ENCODE assay signal across 15 cellular contexts in the genomic region with DNA sequence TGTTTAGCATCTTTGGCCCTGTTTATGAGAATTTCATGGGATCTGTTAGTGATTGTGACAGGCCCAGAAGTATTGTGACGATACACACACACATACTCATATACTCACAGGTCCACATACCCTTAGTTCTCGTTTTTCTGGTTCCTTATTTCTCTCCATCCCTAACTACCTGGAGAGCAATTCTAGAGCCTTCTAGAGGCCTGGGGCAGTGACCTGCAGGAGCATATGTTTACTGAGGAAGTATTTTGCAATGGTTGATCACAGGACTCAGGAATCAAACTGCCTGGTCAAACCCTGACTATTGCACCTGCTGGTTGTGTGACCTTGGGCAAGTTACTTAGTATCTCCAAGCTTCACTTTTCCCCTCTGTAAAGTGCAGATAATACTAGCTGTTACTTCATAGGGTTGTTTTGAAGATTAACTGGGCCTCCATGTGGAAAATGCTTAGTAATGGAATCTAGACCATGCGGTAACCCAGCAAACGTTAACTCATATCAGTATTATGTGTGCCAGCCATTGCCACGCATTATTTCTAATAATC. TPM values are rescaled to one million over a fixed set of nuclear protein-coding genes. Genes with fewer than 3 reads are reported as not detected.
"Had no signal": no experiment of that assay in that cellular context is flagged by ENCODE, and none has a peak within 500 bp of the region (broad histone marks: within the 10 kb centered on the region; RNA-seq: fewer than 3 reads in every experiment).

No MANE protein-coding gene starts in this region.

- H3K9me3 ChIP-seq: esophagus squamous epithelium, lower lobe of right lung, tibial nerve had no signal

- H3K27me3 ChIP-seq: cardiac muscle cell had no signal

- FAIRE-seq: colon had no signal

- ATAC-seq: lower lobe of right lung; stimulated activated naive B cell treated with anti-CD40 and anti-IgM and Interleukin-4, amounts not matched to agents 10 μg/mL and 1 μg/mL and 100 μg/mL, for 72 hours had no signal

- H3K27ac ChIP-seq: cardiac muscle cell, esophagus squamous epithelium, lower lobe of right lung, tibial nerve had no signal

- H3K27ac Mint-ChIP-seq: activated naive CD8-positive, alpha-beta T cell treated with anti-CD3 and anti-CD28 coated beads, Interleukin-2, amount 10 ng/mL, durations not matched to agents 7 days and 5 days; mesothelial cell of epicardium; nephron progenitor cell; stimulated activated naive B cell treated with anti-CD40 and anti-IgM and Interleukin-4, amounts not matched to agents 10 μg/mL and 1 μg/mL and 100 μg/mL, for 72 hours; T-helper 2 cell treated with Interferon-gamma antibody and Interleukin-4, amounts not matched to agents 5 μg/mL and 100 μg/mL, for 36 hours had no signal

- H3K4me1 ChIP-seq: lower lobe of right lung had no signal

- H3K9me3 Mint-ChIP-seq: activated naive CD8-positive, alpha-beta T cell treated with anti-CD3 and anti-CD28 coated beads, Interleukin-2, amount 10 ng/mL, durations not matched to agents 7 days and 5 days; T-helper 2 cell treated with Interferon-gamma antibody and Interleukin-4, amounts not matched to agents 5 μg/mL and 100 μg/mL, for 36 hours had no signal

- H3K36me3 Mint-ChIP-seq: activated naive CD8-positive, alpha-beta T cell treated with anti-CD3 and anti-CD28 coated beads, Interleukin-2, amount 10 ng/mL, durations not matched to agents 7 days and 5 days; mesothelial cell of epicardium; stimulated activated naive B cell treated with anti-CD40 and anti-IgM and Interleukin-4, amounts not matched to agents 10 μg/mL and 1 μg/mL and 100 μg/mL, for 72 hours had no signal

- H3K4me3 ChIP-seq: cardiac muscle cell, esophagus squamous epithelium, lower lobe of right lung, tibial nerve had no signal

- H3K36me3 ChIP-seq: cardiac muscle cell, esophagus squamous epithelium, lower lobe of right lung, tibial nerve had no signal

- H3K4me1 Mint-ChIP-seq: activated naive CD8-positive, alpha-beta T cell treated with anti-CD3 and anti-CD28 coated beads, Interleukin-2, amount 10 ng/mL, durations not matched to agents 7 days and 5 days; stimulated activated naive B cell treated with anti-CD40 and anti-IgM and Interleukin-4, amounts not matched to agents 10 μg/mL and 1 μg/mL and 100 μg/mL, for 72 hours had no signal

- H3K4me3 Mint-ChIP-seq: activated naive CD8-positive, alpha-beta T cell treated with anti-CD3 and anti-CD28 coated beads, Interleukin-2, amount 10 ng/mL, durations not matched to agents 7 days and 5 days; mesothelial cell of epicardium; nephron progenitor cell; stimulated activated naive B cell treated with anti-CD40 and anti-IgM and Interleukin-4, amounts not matched to agents 10 μg/mL and 1 μg/mL and 100 μg/mL, for 72 hours; T-helper 2 cell treated with Interferon-gamma antibody and Interleukin-4, amounts not matched to agents 5 μg/mL and 100 μg/mL, for 36 hours had no signal

- DNase-seq: activated CD4-positive, CD25-positive, alpha-beta regulatory T cell treated with anti-CD3 and anti-CD28 coated beads, Interleukin-2, amount 50 U/mL, for 72 hours; activated naive CD4-positive, alpha-beta T cell; activated naive CD8-positive, alpha-beta T cell treated with anti-CD3 and anti-CD28 coated beads, Interleukin-2, amount 10 ng/mL, durations not matched to agents 7 days and 5 days; activated T-cell treated with anti-CD3 and anti-CD28 coated beads for 4 hours; esophagus squamous epithelium; foreskin fibroblast; lower lobe of right lung; nephron progenitor cell; occipital lobe; stimulated activated naive B cell treated with anti-CD40 and anti-IgM and Interleukin-4, amounts not matched to agents 10 μg/mL and 1 μg/mL and 100 μg/mL, for 72 hours had no signal

RNA-seq across cellular contexts. Expression of a gene that starts 8.7 kb away (rescaled TPM):
- total RNA-seq: activated naive CD8-positive, alpha-beta T cell treated with anti-CD3 and anti-CD28 coated beads, Interleukin-2, amount 10 ng/mL, durations not matched to agents 7 days and 5 days had no signal
